8 cellular contexts compared by ENCODE assay signal in genomic region chr7:5526190-5527037, GRCh38. TPM values are rescaled to one million over a fixed set of nuclear protein-coding genes. Genes with fewer than 3 reads are reported as not detected.
DNase-seq lines count a peak whose midpoint lies in the region; ATAC-seq and TF ChIP-seq lines count a peak whose summit lies in the region.

No MANE protein-coding gene starts in this region.

- ATAC-seq in GM18498 (IDR thresholded peaks at IDR 0.05; ENCODE audit: unreplicated experiment), result no peak

- peak overlapping the region; percentile 92 for H3K4me3 ChIP-seq in fibroblast of the aortic adventitia (ENCODE audit: low read depth, low read length)

- TF ChIP-seq CTCF in fibroblast of the aortic adventitia (IDR thresholded peaks at IDR 0.05; ENCODE audit: insufficient read depth, low read length) (no peak), osteocyte (IDR thresholded peaks at IDR 0.05) (no peak)

- H3K27me3 Mint-ChIP-seq in osteocyte (ENCODE audit: unreplicated experiment), result no peaks in the 10 kb centered on the region

- peak overlapping the region; percentile 91 for H3K4me3 Mint-ChIP-seq in osteocyte (ENCODE audit: unreplicated experiment)

- peak overlapping the region; percentile 92 for H3K27ac Mint-ChIP-seq in osteocyte (ENCODE audit: unreplicated experiment)

- TF ChIP-seq RAD21 in Ishikawa (IDR thresholded peaks at IDR 0.05; ENCODE audit: low read depth), result no peak

- 0 out of 2 replicates have a peak, but pooled peaks have one; percentile 9 for TF ChIP-seq EP300 in Ishikawa (IDR thresholded peaks at IDR 0.05; ENCODE audit: borderline replicate concordance)

- no peaks in the 10 kb centered on the region for H3K9me3 Mint-ChIP-seq in osteocyte (ENCODE audit: unreplicated experiment)

- DNase-seq in DMS114 treated with DMSO at 0.1 percent for 48 hours (lab: John Stamatoyannopoulos, UW; ENCODE audit: unreplicated experiment) (peak; percentile 59), fibroblast of the aortic adventitia (ENCODE audit: low read depth) (peak; percentile 56), osteocyte (ENCODE audit: extremely low spot score, unreplicated experiment) (no peak), NCI-H1436 (lab: John Stamatoyannopoulos, UW) (no peak), NCI-H2107 treated with DMSO at 0.1 percent for 48 hours (lab: John Stamatoyannopoulos, UW; ENCODE audit: unreplicated experiment) (no peak)
- DNase-seq in activated CD8-positive, alpha-beta memory T cell treated with anti-CD3 and anti-CD28 coated beads for 48 hours (ENCODE audit: low read depth in 2 of 3, low spot score in 2 of 3), result peak in 2 of 3 experiments; percentile 31 to 41

- H3K4me1 Mint-ChIP-seq in osteocyte (ENCODE audit: unreplicated experiment), result peaks cover 25% of the 10 kb centered on the region

- H3K36me3 Mint-ChIP-seq in osteocyte (ENCODE audit: unreplicated experiment), result peaks cover 33% of the 10 kb centered on the region

TF ChIP-seq in Ishikawa, 13 proteins besides CTCF, POLR2A, EP300 and RAD21:
- TF ChIP-seq CEBPB (IDR thresholded peaks at IDR 0.05), result no peak
- TF ChIP-seq TCF12 (IDR thresholded peaks at IDR 0.05; ENCODE audit: low read depth), result peak; percentile 32; the same call in 1 of the 2 replicates

RNA-seq across cellular contexts. Expression of gene ACTB, which starts 4.0 kb away (rescaled TPM):
- total RNA-seq in fibroblast of the aortic adventitia (ENCODE audit: low replicate concordance), result 3,820 and 8,760 TPM in 2 replicates
- total RNA-seq in osteocyte, result 3,263 and 3,275 TPM in 2 replicates

RNA-seq across cellular contexts. Expression of gene FBXL18, which starts 12.8 kb away (rescaled TPM):
- total RNA-seq in fibroblast of the aortic adventitia (ENCODE audit: low replicate concordance) (8.4 and 8.6 TPM in 2 replicates), osteocyte (15.8 and 18.2 TPM in 2 replicates)

Comparison
In these comparisons a context has a peak if more than half of its experiments do, and no peak if none do; other contexts are left out.
1. DNase-seq: peak in DMS114 treated with DMSO at 0.1 percent for 48 hours (single experiment), activated CD8-positive, alpha-beta memory T cell treated with anti-CD3 and anti-CD28 coated beads for 48 hours (2 of 3) and fibroblast of the aortic adventitia (single experiment); none in osteocyte (single experiment), NCI-H1436 (single experiment) and NCI-H2107 treated with DMSO at 0.1 percent for 48 hours (single experiment).